Comparison of ENCODE assay signal across 6 cellular contexts in genomic region chr1:14420686-14421085, GRCh38.
"Had no signal": no experiment of that assay in that cellular context is flagged by ENCODE, and none has a peak within 500 bp of the region (broad histone marks: within the 10 kb centered on the region; RNA-seq: fewer than 3 reads in every experiment).

No MANE protein-coding gene starts in this region.

- DNase-seq: H9, HCEC 1CT, IMR-90, KG1 had no signal

- ATAC-seq: GM23338, K562 had no signal

- H3K4me3 ChIP-seq: GM23338, K562 had no signal
